ENCODE assay signal across 18 cellular contexts in genomic region chr17:18321309-18321708, GRCh38. TPM values are rescaled to one million over a fixed set of nuclear protein-coding genes. Genes with fewer than 3 reads are reported as not detected.
DNase-seq lines count a peak whose midpoint lies in the region; ATAC-seq, FAIRE-seq and TF ChIP-seq lines count a peak whose summit lies in the region.
"Had no signal": no experiment of that assay in that cellular context is flagged by ENCODE, and none has a peak within 500 bp of the region (broad histone marks: within the 10 kb centered on the region; RNA-seq: fewer than 3 reads in every experiment).

No MANE protein-coding gene starts in this region.

- H2BK5ac ChIP-seq in H1 (ENCODE audit: low read depth, low read length): no peak overlapping the region

- TF ChIP-seq EP300 in SK-N-SH (IDR thresholded peaks at IDR 0.05; ENCODE audit: borderline replicate concordance in 1 of 2, low read depth in 1 of 2, low read length in 1 of 2) (no peak), H1 (IDR thresholded peaks at IDR 0.05; ENCODE audit: borderline replicate concordance in 1 of 2, low read depth in 2 of 2, low read length in 2 of 2) (no peak)

- H3K27ac Mint-ChIP-seq in activated CD4-positive, alpha-beta T cell treated with anti-CD3 and anti-CD28 coated beads, Interleukin-2, amount 10 ng/mL, durations not matched to agents 7 days and 5 days: no peak overlapping the region
- H3K27ac Mint-ChIP-seq: dendritic cell treated with granulocyte-macrophage colony-stimulating factor and Interleukin-4, amounts not matched to agents 40 ng/mL and 50 ng/mL, for 4 days had no signal

- H3K56ac ChIP-seq in H1 (replicated peaks; ENCODE audit: insufficient read length, low read depth, low read length): no peak overlapping the region

- H3K23ac ChIP-seq in H1 (ENCODE audit: insufficient read length): no peak overlapping the region

- no peaks in the 10 kb centered on the region for H3K9me3 Mint-ChIP-seq in activated CD4-positive, alpha-beta T cell treated with anti-CD3 and anti-CD28 coated beads, Interleukin-2, amount 10 ng/mL, durations not matched to agents 7 days and 5 days

- no peak overlapping the region for H2BK12ac ChIP-seq in H1 (ENCODE audit: low read depth, low read length)

- H3K4me3 ChIP-seq in SK-N-SH (ENCODE audit: low read depth in 2 of 2, low read length in 1 of 2) (no peak overlapping the region), Loucy (ENCODE audit: low read length, poor library complexity, severe bottlenecking) (no peak overlapping the region), H1 (ENCODE audit: extremely low read depth in 1 of 4, insufficient read depth in 2 of 4, low read depth in 3 of 4, low read length in 4 of 4) (no peak overlapping the region), retinal pigment epithelial cell (ENCODE audit: low read length) (no peak overlapping the region)
- H3K4me3 ChIP-seq: GM12878, left lung, transverse colon had no signal

- peak; percentile 32; the same call in 2 of the 3 replicates for ATAC-seq in SK-N-SH treated with all-trans-retinoic acid at 6 μM for 48 hours
- ATAC-seq in left lobe of liver: no peak
- ATAC-seq: GM12878, left lung had no signal

- no peak overlapping the region for H3K14ac ChIP-seq in H1 (ENCODE audit: insufficient read length)

- H3K79me1 ChIP-seq in H1 (ENCODE audit: low read depth, low read length): peaks cover 23% of the 10 kb centered on the region

- DNase-seq in SK-N-SH (no peak), H1 (ENCODE audit: low read depth in 1 of 2, low spot score in 2 of 2) (no peak), retinal pigment epithelial cell (ENCODE audit: low read depth) (no peak), left lobe of liver (ENCODE audit: low spot score) (no peak), NCI-H446 (lab: John Stamatoyannopoulos, UW) (no peak)
- DNase-seq in activated CD4-positive, alpha-beta T cell treated with anti-CD3 and anti-CD28 coated beads, Interleukin-2, amount 10 ng/mL, durations not matched to agents 7 days and 5 days: no peak
- DNase-seq: left lung, NCI-H1092, NCI-H526 treated with DMSO at 0.1 percent for 48 hours, transverse colon had no signal

- TF ChIP-seq RAD21 in SK-N-SH (IDR thresholded peaks at IDR 0.05; ENCODE audit: low read length) (no peak), H1 (IDR thresholded peaks at IDR 0.05 in 1 of 2, conservative IDR thresholded peaks at IDR 0.05 in 1 of 2; ENCODE audit: low read depth in 2 of 2, low read length in 2 of 2) (peak; percentile 10 to 37; a peak in 2 of 4 replicates)

- FAIRE-seq in H1 (lab: Jason Lieb, UNC): peak; percentile 68
- FAIRE-seq: D721Med, GM12878 had no signal

- TF ChIP-seq CTCF in SK-N-SH (IDR thresholded peaks at IDR 0.05) (no peak; the same call in 1 of the 2 replicates), Loucy (conservative IDR thresholded peaks at IDR 0.05; ENCODE audit: low read length) (peak; percentile 53), H1 (IDR thresholded peaks at IDR 0.05; ENCODE audit: control extremely low read depth in 1 of 3, insufficient read depth in 1 of 3, low read depth in 1 of 3, low read length in 3 of 3) (peak; percentile 37 to 63 (median 57); a peak in 3 of 4 replicates), retinal pigment epithelial cell (conservative IDR thresholded peaks at IDR 0.05; ENCODE audit: low read depth, low read length) (peak; percentile 34)

- H2AFZ ChIP-seq in SK-N-SH (ENCODE audit: low read depth) (no peak overlapping the region), Loucy (ENCODE audit: low read length) (no peak overlapping the region), H1 (ENCODE audit: low read length) (no peak overlapping the region)

- no peaks in the 10 kb centered on the region for H3K9me3 ChIP-seq in SK-N-SH
- H3K9me3 ChIP-seq in Loucy (ENCODE audit: insufficient read depth, low read depth, low read length): no peaks in the 10 kb centered on the region
- no peaks in the 10 kb centered on the region for H3K9me3 ChIP-seq in H1 (ENCODE audit: insufficient read depth in 2 of 2, low read depth in 1 of 2, low read length in 1 of 2)
- H3K9me3 ChIP-seq: left lung, transverse colon had no signal

- H3K9me2 ChIP-seq in SK-N-SH (no peaks in the 10 kb centered on the region), Loucy (replicated peaks; ENCODE audit: low read depth, low read length) (no peaks in the 10 kb centered on the region)

- H4K8ac ChIP-seq in H1 (ENCODE audit: extremely low read depth, insufficient read depth, low read length): no peak overlapping the region

- H2BK20ac ChIP-seq in H1 (ENCODE audit: low read length): no peak overlapping the region

- POLR2A ChIA-PET in SK-N-SH (lab: Yijun Ruan, JAX) (no interaction called here), H1 (lab: Charles Lee; ENCODE audit: partially characterized antibody) (interaction anchor here (0.6 to 8.8 kb wide), 8 partner anchors 11 to 498 kb away, joined by 3 to 52 read pairs (median 4); no protein-coding TSS in a partner anchor)
- POLR2A ChIA-PET in activated CD4-positive, alpha-beta T cell treated with anti-CD3 and anti-CD28 coated beads, Interleukin-2, amount 10 ng/mL, durations not matched to agents 7 days and 5 days (lab: Charles Lee): no interaction called here

- H3F3A ChIP-seq in SK-N-SH (replicated peaks; ENCODE audit: insufficient read depth) (no peaks in the 10 kb centered on the region), Loucy (ENCODE audit: low read depth) (no peaks in the 10 kb centered on the region)

- H3K79me2 ChIP-seq in SK-N-SH (ENCODE audit: insufficient read depth) (peaks cover 73% of the 10 kb centered on the region), Loucy (ENCODE audit: insufficient read depth, low read length) (peaks cover 31% of the 10 kb centered on the region), H1 (ENCODE audit: control insufficient read depth in 1 of 2, insufficient read depth in 2 of 2, low read length in 2 of 2) (peaks cover 8 to 40% of the 10 kb centered on the region in 2 experiments)

- no peak for TF ChIP-seq POLR2A in H1 (IDR thresholded peaks at IDR 0.05; ENCODE audit: control extremely low read depth in 1 of 2, low read depth in 2 of 2, low read length in 2 of 2)

- H3K4ac ChIP-seq in H1 (replicated peaks; ENCODE audit: insufficient read length, low read depth, low read length): no peak overlapping the region

- CTCF ChIA-PET in SK-N-SH (lab: Yijun Ruan, JAX) (interaction anchor here (0.9 to 1.6 kb wide), 5 partner anchors 9 to 41 kb away, joined by 3 to 6 read pairs (median 3); no protein-coding TSS in a partner anchor), H1 (lab: Charles Lee; ENCODE audit: partially characterized antibody) (interaction anchor here (0.6 to 4.6 kb wide), 23 partner anchors 10 to 708 kb away, joined by 3 to 58 read pairs (median 5); no protein-coding TSS in a partner anchor)
- CTCF ChIA-PET in activated CD4-positive, alpha-beta T cell treated with anti-CD3 and anti-CD28 coated beads, Interleukin-2, amount 10 ng/mL, durations not matched to agents 7 days and 5 days (lab: Charles Lee): interaction anchor here (0.6 to 1.8 kb wide), 4 partner anchors 11 to 104 kb away, joined by 3 to 8 read pairs (median 3); no protein-coding TSS in a partner anchor

- H3K9ac ChIP-seq in SK-N-SH: no peak overlapping the region
- H3K9ac ChIP-seq in Loucy (ENCODE audit: low read depth, low read length, poor library complexity, severe bottlenecking): no peak overlapping the region
- H3K9ac ChIP-seq in H1 (replicated peaks in 1 of 4; ENCODE audit: extremely low read depth in 1 of 4, low read depth in 3 of 4, low read length in 3 of 4): no peak overlapping the region

- no peak overlapping the region for H2BK15ac ChIP-seq in H1 (ENCODE audit: low read length)

- peaks cover 42% of the 10 kb centered on the region for H4K20me1 ChIP-seq in SK-N-SH (ENCODE audit: insufficient read depth)
- H4K20me1 ChIP-seq in Loucy (ENCODE audit: insufficient read depth, low read length, poor library complexity, severe bottlenecking): peaks cover 15% of the 10 kb centered on the region
- peaks cover 12 to 36% of the 10 kb centered on the region in 2 experiments for H4K20me1 ChIP-seq in H1 (replicated peaks in 1 of 2; ENCODE audit: control insufficient read depth in 1 of 2, insufficient read depth in 2 of 2, low read length in 2 of 2)

- H4K91ac ChIP-seq in H1 (replicated peaks; ENCODE audit: insufficient read length, low read length): no peak overlapping the region

- H3K4me1 Mint-ChIP-seq in activated CD4-positive, alpha-beta T cell treated with anti-CD3 and anti-CD28 coated beads, Interleukin-2, amount 10 ng/mL, durations not matched to agents 7 days and 5 days: peaks cover 43% of the 10 kb centered on the region

- no peak overlapping the region for H3K27ac ChIP-seq in SK-N-SH (ENCODE audit: low read depth in 2 of 2, low read length in 1 of 2)
- H3K27ac ChIP-seq in H1 (ENCODE audit: low read depth, low read length): no peak overlapping the region
- H3K27ac ChIP-seq: HL-60, left lung, transverse colon had no signal

- H3K23me2 ChIP-seq in H1 (ENCODE audit: low read depth, low read length): no peaks in the 10 kb centered on the region

- H3K18ac ChIP-seq in H1 (ENCODE audit: extremely low read depth, low read length): no peak overlapping the region

- WGBS in SK-N-SH (ENCODE audit: low lambda C conversion rate): 73% methylated on average over 5 of the region's 5 CpGs
- 66% methylated on average over 5 of the region's 5 CpGs; no CpG with 5 or more reads in 1 of the 2 experiments for WGBS in H1 (ENCODE audit: extremely low coverage in 1 of 2, insufficient coverage in 1 of 2, insufficient read length in 1 of 2, insufficient replicate concordance in 2 of 2, low coverage in 1 of 2, low lambda C conversion rate in 2 of 2, missing lambda C conversion rate in 1 of 2), 2 experiments

- H2BK120ac ChIP-seq in H1 (replicated peaks; ENCODE audit: low read depth, low read length): no peak overlapping the region

- H3K36me3 Mint-ChIP-seq in activated CD4-positive, alpha-beta T cell treated with anti-CD3 and anti-CD28 coated beads, Interleukin-2, amount 10 ng/mL, durations not matched to agents 7 days and 5 days (ENCODE audit: low read depth): peaks cover 43% of the 10 kb centered on the region

- H3K4me1 ChIP-seq in SK-N-SH (ENCODE audit: control insufficient read depth in 1 of 2, insufficient read depth in 2 of 2, low read depth in 1 of 2, low read length in 1 of 2) (peaks cover 10 to 33% of the 10 kb centered on the region in 2 experiments; a peak in 1 of 4 replicates), Loucy (ENCODE audit: insufficient read depth, low read length, poor library complexity, severe bottlenecking) (peaks cover 16% of the 10 kb centered on the region), H1 (replicated peaks in 1 of 4; ENCODE audit: control insufficient read depth in 3 of 4, insufficient read depth in 4 of 4, low read length in 3 of 4) (peaks cover 0 to 5% (median under 1%) of the 10 kb centered on the region in 4 experiments; a peak in 2 of 7 replicates)

- H3K27me3 Mint-ChIP-seq in activated CD4-positive, alpha-beta T cell treated with anti-CD3 and anti-CD28 coated beads, Interleukin-2, amount 10 ng/mL, durations not matched to agents 7 days and 5 days: no peaks in the 10 kb centered on the region
- H3K27me3 Mint-ChIP-seq: dendritic cell treated with granulocyte-macrophage colony-stimulating factor and Interleukin-4, amounts not matched to agents 40 ng/mL and 50 ng/mL, for 4 days had no signal

- H3K27me3 ChIP-seq in SK-N-SH (ENCODE audit: insufficient read depth) (no peaks in the 10 kb centered on the region), Loucy (ENCODE audit: insufficient read depth, low read length, poor library complexity, severe bottlenecking) (no peaks in the 10 kb centered on the region), H1 (replicated peaks in 1 of 4; ENCODE audit: control insufficient read depth in 3 of 4, extremely low read depth in 1 of 4, insufficient read depth in 3 of 4, low read length in 3 of 4) (no peaks in the 10 kb centered on the region)
- H3K27me3 ChIP-seq: left lung, transverse colon had no signal

- H3K36me3 ChIP-seq in SK-N-SH (replicated peaks in 1 of 2; ENCODE audit: control insufficient read depth in 1 of 2, insufficient read depth in 2 of 2, low read length in 1 of 2) (peaks cover 25 to 67% of the 10 kb centered on the region in 2 experiments), Loucy (ENCODE audit: insufficient read depth, low read length) (no peaks in the 10 kb centered on the region), H1 (ENCODE audit: control insufficient read depth in 2 of 4, insufficient read depth in 4 of 4, low read length in 3 of 4) (peaks cover 12 to 28% (median 23%) of the 10 kb centered on the region in 4 experiments)

- H4K5ac ChIP-seq in H1 (ENCODE audit: insufficient read length, low read depth, low read length): no peak overlapping the region

- H2AK5ac ChIP-seq in H1 (ENCODE audit: low read depth, low read length): no peak overlapping the region

- H3K4me3 Mint-ChIP-seq in activated CD4-positive, alpha-beta T cell treated with anti-CD3 and anti-CD28 coated beads, Interleukin-2, amount 10 ng/mL, durations not matched to agents 7 days and 5 days: no peak overlapping the region
- H3K4me3 Mint-ChIP-seq: dendritic cell treated with granulocyte-macrophage colony-stimulating factor and Interleukin-4, amounts not matched to agents 40 ng/mL and 50 ng/mL, for 4 days had no signal

- H3K4me2 ChIP-seq in SK-N-SH: no peak overlapping the region
- H3K4me2 ChIP-seq in Loucy (ENCODE audit: low read depth, low read length, poor library complexity, severe bottlenecking): no peak overlapping the region
- no peak overlapping the region for H3K4me2 ChIP-seq in H1 (ENCODE audit: insufficient read depth in 1 of 2, low read depth in 2 of 2, low read length in 2 of 2)

RNA-seq across cellular contexts. Expression of gene SMCR8, which starts 6.2 kb away (rescaled TPM):
- polyA plus RNA-seq in SK-N-SH (2012; rRNA removed): 5.6 and 6.2 TPM in 2 replicates
- 3.6 and 4.7 TPM in 2 replicates for polyA plus RNA-seq in SK-N-SH (2012; cell fraction: cytosol; rRNA removed)
- polyA plus RNA-seq in SK-N-SH (2012; cell fraction: nucleus; rRNA removed): 8.2 and 10.4 TPM in 2 replicates
- 18.5 and 19.0 TPM in 2 replicates for total RNA-seq in H1 (2021; fragmentation: NEBNext Ultra II Directional; extraction: Animal tissue kit (Norgen Biotek cat#: 25700))
- polyA plus RNA-seq in H1 (2011; rRNA removed): 6.9 and 8.9 TPM in 2 replicates
- 7.6 TPM for polyA plus RNA-seq in H1 (2011; cell fraction: cytosol; rRNA removed)
- polyA plus RNA-seq in H1 (2011; cell fraction: nucleus; rRNA removed): 10.9 TPM
- 9.6 to 12.8 TPM (median 12.4 TPM) in 4 replicates for polyA plus RNA-seq in H1 (2012, experiment 1 of 2)
- 4.8 TPM for polyA plus RNA-seq in H1 (2012, experiment 2 of 2)
- 8.2 TPM for polyA plus RNA-seq in H1 (2013, experiment 1 of 2)
- 7.7 TPM for polyA plus RNA-seq in H1 (2013, experiment 2 of 2)
- 23.2 and 26.9 TPM in 2 replicates for polyA minus RNA-seq in H1 (2011; rRNA and poly(A)+ RNA removed)
- polyA minus RNA-seq in H1 (2011; cell fraction: cytosol; rRNA and poly(A)+ RNA removed): 11.1 TPM
- 14.6 TPM for polyA minus RNA-seq in H1 (2011; cell fraction: nucleus; rRNA and poly(A)+ RNA removed)
- 5.1 TPM for total RNA-seq in left lobe of liver
- total RNA-seq in activated CD4-positive, alpha-beta T cell treated with anti-CD3 and anti-CD28 coated beads, Interleukin-2, amount 10 ng/mL, durations not matched to agents 7 days and 5 days: 10 to 100 TPM; 25.0 to 25.8 TPM

RNA-seq across cellular contexts. Expression of gene TOP3A, which starts 6.5 kb away (rescaled TPM):
- polyA plus RNA-seq in SK-N-SH (2012; rRNA removed): 14.4 and 14.7 TPM in 2 replicates
- 10.9 and 11.6 TPM in 2 replicates for polyA plus RNA-seq in SK-N-SH (2012; cell fraction: cytosol; rRNA removed)
- polyA plus RNA-seq in SK-N-SH (2012; cell fraction: nucleus; rRNA removed): 35.2 and 36.3 TPM in 2 replicates
- total RNA-seq in H1 (2021; fragmentation: NEBNext Ultra II Directional; extraction: Animal tissue kit (Norgen Biotek cat#: 25700)): 46.2 and 54.3 TPM in 2 replicates
- polyA plus RNA-seq in H1 (2011; rRNA removed): 21.5 and 23.4 TPM in 2 replicates
- 24.9 TPM for polyA plus RNA-seq in H1 (2011; cell fraction: cytosol; rRNA removed)
- polyA plus RNA-seq in H1 (2011; cell fraction: nucleus; rRNA removed): 40.5 TPM
- 36.7 to 39.0 TPM (median 38.6 TPM) in 4 replicates for polyA plus RNA-seq in H1 (2012, experiment 1 of 2)
- 27.9 TPM for polyA plus RNA-seq in H1 (2012, experiment 2 of 2)
- polyA plus RNA-seq in H1 (2013, experiment 1 of 2): 24.5 TPM
- 22.6 TPM for polyA plus RNA-seq in H1 (2013, experiment 2 of 2)
- polyA minus RNA-seq in H1 (2011; rRNA and poly(A)+ RNA removed): 72.0 and 81.1 TPM in 2 replicates
- 26.3 TPM for polyA minus RNA-seq in H1 (2011; cell fraction: cytosol; rRNA and poly(A)+ RNA removed)
- polyA minus RNA-seq in H1 (2011; cell fraction: nucleus; rRNA and poly(A)+ RNA removed): 55.5 TPM
- total RNA-seq in left lobe of liver: 19.8 TPM
- 10 to 100 TPM; 57.6 to 62.8 TPM for total RNA-seq in activated CD4-positive, alpha-beta T cell treated with anti-CD3 and anti-CD28 coated beads, Interleukin-2, amount 10 ng/mL, durations not matched to agents 7 days and 5 days

RNA-seq across cellular contexts. Expression of gene SHMT1, which starts 42.0 kb away (rescaled TPM):
- polyA plus RNA-seq in SK-N-SH (2012; rRNA removed) (10.0 and 17.0 TPM in 2 replicates), H1 (2011; rRNA removed) (30.7 and 31.9 TPM in 2 replicates)
- 8.1 and 10.0 TPM in 2 replicates for polyA plus RNA-seq in SK-N-SH (2012; cell fraction: cytosol; rRNA removed)
- polyA plus RNA-seq in SK-N-SH (2012; cell fraction: nucleus; rRNA removed): 16.8 and 19.2 TPM in 2 replicates
- total RNA-seq in H1 (2021; fragmentation: NEBNext Ultra II Directional; extraction: Animal tissue kit (Norgen Biotek cat#: 25700)): 38.0 and 39.3 TPM in 2 replicates
- 34.5 TPM for polyA plus RNA-seq in H1 (2011; cell fraction: cytosol; rRNA removed)
- 52.6 TPM for polyA plus RNA-seq in H1 (2011; cell fraction: nucleus; rRNA removed)
- polyA plus RNA-seq in H1 (2012, experiment 1 of 2): 32.8 to 39.7 TPM (median 36.5 TPM) in 4 replicates
- polyA plus RNA-seq in H1 (2012, experiment 2 of 2): 30.7 TPM
- polyA plus RNA-seq in H1 (2013, experiment 1 of 2): 27.3 TPM
- polyA plus RNA-seq in H1 (2013, experiment 2 of 2): 24.1 TPM
- polyA minus RNA-seq in H1 (2011; rRNA and poly(A)+ RNA removed): 36.3 and 41.1 TPM in 2 replicates
- polyA minus RNA-seq in H1 (2011; cell fraction: cytosol; rRNA and poly(A)+ RNA removed): 19.5 TPM
- 37.4 TPM for polyA minus RNA-seq in H1 (2011; cell fraction: nucleus; rRNA and poly(A)+ RNA removed)
- 439 TPM for total RNA-seq in left lobe of liver
- total RNA-seq in activated CD4-positive, alpha-beta T cell treated with anti-CD3 and anti-CD28 coated beads, Interleukin-2, amount 10 ng/mL, durations not matched to agents 7 days and 5 days: 10 to 100 TPM; 49.9 to 51.8 TPM

RNA-seq across cellular contexts. Expression of gene EVPLL, which starts 56.3 kb away (rescaled TPM):
- polyA plus RNA-seq in SK-N-SH (2012; rRNA removed): not detected in 2 replicates
- not detected in 2 replicates for polyA plus RNA-seq in SK-N-SH (2012; cell fraction: cytosol; rRNA removed)
- polyA plus RNA-seq in SK-N-SH (2012; cell fraction: nucleus; rRNA removed): not detected in 2 replicates
- not detected in 2 replicates for total RNA-seq in H1 (2021; fragmentation: NEBNext Ultra II Directional; extraction: Animal tissue kit (Norgen Biotek cat#: 25700))
- polyA plus RNA-seq in H1 (2011; rRNA removed): 0.06 and 0.13 TPM in 2 replicates
- 0.22 TPM for polyA plus RNA-seq in H1 (2011; cell fraction: cytosol; rRNA removed)
- polyA plus RNA-seq in H1 (2011; cell fraction: nucleus; rRNA removed): 0.29 TPM
- polyA plus RNA-seq in H1 (2012, experiment 1 of 2): not detected in 4 replicates
- polyA plus RNA-seq in H1 (2012, experiment 2 of 2): not detected
- polyA plus RNA-seq in H1 (2013, experiment 1 of 2): not detected
- 0.09 TPM for polyA plus RNA-seq in H1 (2013, experiment 2 of 2)
- 0.69 TPM in 1 of 2 replicates, not detected in the other for polyA minus RNA-seq in H1 (2011; rRNA and poly(A)+ RNA removed)
- polyA minus RNA-seq in H1 (2011; cell fraction: cytosol; rRNA and poly(A)+ RNA removed): not detected
- polyA minus RNA-seq in H1 (2011; cell fraction: nucleus; rRNA and poly(A)+ RNA removed): not detected
- 2.2 TPM for total RNA-seq in left lobe of liver
- total RNA-seq in activated CD4-positive, alpha-beta T cell treated with anti-CD3 and anti-CD28 coated beads, Interleukin-2, amount 10 ng/mL, durations not matched to agents 7 days and 5 days: not detected
- total RNA-seq: A172, glomerular endothelial cell, GM12878 had no signal
- polyA plus RNA-seq: GM12878 had no signal
